In the genomic region with DNA sequence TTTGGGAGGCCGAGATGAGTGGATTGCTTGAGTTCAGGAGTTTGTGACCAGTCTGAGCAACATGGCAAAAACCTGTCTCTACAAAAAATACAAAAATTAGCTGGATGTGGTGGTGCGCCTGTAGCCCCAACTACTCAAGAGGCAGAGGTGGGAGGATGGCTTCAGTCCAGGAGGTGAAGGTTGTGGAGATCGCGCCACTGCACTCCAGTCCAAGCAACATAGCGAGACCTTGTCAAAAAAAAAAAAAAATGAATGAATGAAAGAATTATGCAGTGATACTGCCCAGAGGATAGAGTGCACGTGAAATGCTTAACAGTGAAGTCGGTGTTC, we compare ENCODE assay signal across 6 cellular contexts. TPM values are rescaled to one million over a fixed set of nuclear protein-coding genes. Genes with fewer than 3 reads are reported as not detected.
DNase-seq lines count a peak whose midpoint lies in the region; ATAC-seq and TF ChIP-seq lines count a peak whose summit lies in the region.

No MANE protein-coding gene starts in this region.

- H3K27ac Mint-ChIP-seq in activated T-helper 1 cell treated with anti-CD3 and anti-CD28 coated beads, Interleukin-12 subunit alpha, Interleukin-12 subunit beta, Interleukin-2, Interleukin-4 antibody, amounts not matched to agents 30 ng/mL and 10 ng/mL and 1 ng/mL, durations not matched to agents 14 hours and 24 hours and 36 hours = peak overlapping the region; percentile 0
- peak overlapping the region; percentile 75 to 82 for H3K27ac Mint-ChIP-seq in natural killer cell

- intact Hi-C loops in activated T-helper 1 cell treated with anti-CD3 and anti-CD28 coated beads, Interleukin-12 subunit alpha, Interleukin-12 subunit beta, Interleukin-2, Interleukin-4 antibody, amounts not matched to agents 30 ng/mL and 10 ng/mL and 1 ng/mL, durations not matched to agents 14 hours and 24 hours and 36 hours (cut with micrococcal nuclease) = loop anchor here (1.0 kb wide), 2 partner anchors 23 to 319 kb away; partner anchors contain the start of genes IPO13 and KDM4A
- intact Hi-C loops in natural killer cell (cut with micrococcal nuclease) = loop anchor here (1.0 kb wide), 1 partner anchor 23 kb away; the partner anchor contains the start of gene IPO13

- DNase-seq in activated T-helper 1 cell treated with anti-CD3 and anti-CD28 coated beads, Interleukin-12 subunit alpha, Interleukin-12 subunit beta, Interleukin-2, Interleukin-4 antibody, amounts not matched to agents 30 ng/mL and 10 ng/mL and 1 ng/mL, durations not matched to agents 14 hours and 24 hours and 36 hours (ENCODE audit: low spot score) = no peak
- DNase-seq in natural killer cell (no peak), GM03348 (ENCODE audit: low spot score) (no peak)
- DNase-seq in stimulated activated CD4-positive, alpha-beta T cell treated with anti-CD3 and anti-CD28 coated beads, Interleukin-2, amount 100 ng/mL, for 24 hours = no peak
- DNase-seq in stimulated activated CD4-positive, alpha-beta T cell treated with anti-CD3 and anti-CD28 coated beads, Interleukin-4, amount 100 ng/mL, for 1 hour = no peak

- ATAC-seq in GM18867 (IDR thresholded peaks at IDR 0.05; ENCODE audit: unreplicated experiment) = peak; percentile 3
- ATAC-seq in natural killer cell = no peak

- peaks cover under 1% of the 10 kb centered on the region for H3K27me3 Mint-ChIP-seq in activated T-helper 1 cell treated with anti-CD3 and anti-CD28 coated beads, Interleukin-12 subunit alpha, Interleukin-12 subunit beta, Interleukin-2, Interleukin-4 antibody, amounts not matched to agents 30 ng/mL and 10 ng/mL and 1 ng/mL, durations not matched to agents 14 hours and 24 hours and 36 hours (ENCODE audit: insufficient read depth)
- no peaks in the 10 kb centered on the region for H3K27me3 Mint-ChIP-seq in natural killer cell (ENCODE audit: low read depth in 2 of 2)

- TF ChIP-seq CTCF in natural killer cell (IDR thresholded peaks at IDR 0.05) = no peak

- H3K4me1 Mint-ChIP-seq in activated T-helper 1 cell treated with anti-CD3 and anti-CD28 coated beads, Interleukin-12 subunit alpha, Interleukin-12 subunit beta, Interleukin-2, Interleukin-4 antibody, amounts not matched to agents 30 ng/mL and 10 ng/mL and 1 ng/mL, durations not matched to agents 14 hours and 24 hours and 36 hours (ENCODE audit: low read depth) = peaks cover 31% of the 10 kb centered on the region
- peaks cover 34% of the 10 kb centered on the region in 2 donors for H3K4me1 Mint-ChIP-seq in natural killer cell

- peaks cover 23% of the 10 kb centered on the region for H3K36me3 Mint-ChIP-seq in activated T-helper 1 cell treated with anti-CD3 and anti-CD28 coated beads, Interleukin-12 subunit alpha, Interleukin-12 subunit beta, Interleukin-2, Interleukin-4 antibody, amounts not matched to agents 30 ng/mL and 10 ng/mL and 1 ng/mL, durations not matched to agents 14 hours and 24 hours and 36 hours (ENCODE audit: low read depth)
- H3K36me3 Mint-ChIP-seq in natural killer cell = no peaks in the 10 kb centered on the region

- H3K9me3 Mint-ChIP-seq in activated T-helper 1 cell treated with anti-CD3 and anti-CD28 coated beads, Interleukin-12 subunit alpha, Interleukin-12 subunit beta, Interleukin-2, Interleukin-4 antibody, amounts not matched to agents 30 ng/mL and 10 ng/mL and 1 ng/mL, durations not matched to agents 14 hours and 24 hours and 36 hours = no peaks in the 10 kb centered on the region
- no peaks in the 10 kb centered on the region for H3K9me3 Mint-ChIP-seq in natural killer cell

- peak overlapping the region; percentile 96 for H3K4me3 Mint-ChIP-seq in activated T-helper 1 cell treated with anti-CD3 and anti-CD28 coated beads, Interleukin-12 subunit alpha, Interleukin-12 subunit beta, Interleukin-2, Interleukin-4 antibody, amounts not matched to agents 30 ng/mL and 10 ng/mL and 1 ng/mL, durations not matched to agents 14 hours and 24 hours and 36 hours
- peak overlapping the region; percentile 95 for H3K4me3 Mint-ChIP-seq in natural killer cell

RNA-seq across cellular contexts. Expression of gene DPH2, which starts 0.4 kb away (rescaled TPM):
- 73.8 and 74.8 TPM in 2 replicates for total RNA-seq in activated T-helper 1 cell treated with anti-CD3 and anti-CD28 coated beads, Interleukin-12 subunit alpha, Interleukin-12 subunit beta, Interleukin-2, Interleukin-4 antibody, amounts not matched to agents 30 ng/mL and 10 ng/mL and 1 ng/mL, durations not matched to agents 14 hours and 24 hours and 36 hours
- total RNA-seq in natural killer cell = 10 to 100 TPM; 18.2 to 27.3 (median 18.8) TPM

RNA-seq across cellular contexts. Expression of gene ATP6V0B, which starts 5.4 kb away (rescaled TPM):
- total RNA-seq in activated T-helper 1 cell treated with anti-CD3 and anti-CD28 coated beads, Interleukin-12 subunit alpha, Interleukin-12 subunit beta, Interleukin-2, Interleukin-4 antibody, amounts not matched to agents 30 ng/mL and 10 ng/mL and 1 ng/mL, durations not matched to agents 14 hours and 24 hours and 36 hours = 187 and 195 TPM in 2 replicates
- total RNA-seq in natural killer cell = 100 to 1,000 TPM in 2 of 3 donors, 10 to 100 TPM in 1; 76.3 to 115 (median 113) TPM

RNA-seq across cellular contexts. Expression of gene B4GALT2, which starts 9.6 kb away (rescaled TPM):
- total RNA-seq in activated T-helper 1 cell treated with anti-CD3 and anti-CD28 coated beads, Interleukin-12 subunit alpha, Interleukin-12 subunit beta, Interleukin-2, Interleukin-4 antibody, amounts not matched to agents 30 ng/mL and 10 ng/mL and 1 ng/mL, durations not matched to agents 14 hours and 24 hours and 36 hours = 51.2 and 51.3 TPM in 2 replicates
- 1 to 10 TPM; 1.5 to 5.5 (median 2.2) TPM for total RNA-seq in natural killer cell

RNA-seq across cellular contexts. Expression of gene CCDC24, which starts 22.0 kb away (rescaled TPM):
- 2.7 TPM in 2 replicates for total RNA-seq in activated T-helper 1 cell treated with anti-CD3 and anti-CD28 coated beads, Interleukin-12 subunit alpha, Interleukin-12 subunit beta, Interleukin-2, Interleukin-4 antibody, amounts not matched to agents 30 ng/mL and 10 ng/mL and 1 ng/mL, durations not matched to agents 14 hours and 24 hours and 36 hours
- total RNA-seq in natural killer cell = 1 to 10 TPM; 3.8 to 5.2 (median 3.9) TPM

RNA-seq across cellular contexts. Expression of gene IPO13, which starts 22.6 kb away (rescaled TPM):
- total RNA-seq in activated T-helper 1 cell treated with anti-CD3 and anti-CD28 coated beads, Interleukin-12 subunit alpha, Interleukin-12 subunit beta, Interleukin-2, Interleukin-4 antibody, amounts not matched to agents 30 ng/mL and 10 ng/mL and 1 ng/mL, durations not matched to agents 14 hours and 24 hours and 36 hours = 28.6 and 33.9 TPM in 2 replicates
- 10 to 100 TPM; 18.1 to 22.7 (median 18.4) TPM for total RNA-seq in natural killer cell
